In genomic region chr7:133859871-133860427, GRCh38 we compare ENCODE assay signal across 18 cellular contexts.
"Had no signal": no experiment of that assay in that cellular context is flagged by ENCODE, and none has a peak within 500 bp of the region (broad histone marks: within the 10 kb centered on the region; RNA-seq: fewer than 3 reads in every experiment).

No MANE protein-coding gene starts in this region.

- ATAC-seq: effector memory CD8-positive, alpha-beta T cell; left colon; naive thymus-derived CD4-positive, alpha-beta T cell; right cardiac atrium; stimulated activated effector memory CD8-positive, alpha-beta T cell treated with anti-CD3 and anti-CD28 coated beads, Interleukin-12 subunit alpha, Interleukin-12 subunit beta, amount 100 ng/mL, for 72 hours; stimulated activated naive CD8-positive, alpha-beta T cell treated with anti-CD3 and anti-CD28 coated beads, Interleukin-15, Interleukin-2, amounts not matched to agents 100 U/mL and 50 U/mL, for 24 hours had no signal

- H3K27me3 ChIP-seq: hepatocyte, neutrophil, suprapubic skin, thyroid gland had no signal

- H3K36me3 Mint-ChIP-seq: stimulated activated effector memory CD8-positive, alpha-beta T cell treated with anti-CD3 and anti-CD28 coated beads, Interleukin-12 subunit alpha, Interleukin-12 subunit beta, amount 100 ng/mL, for 72 hours; type B pancreatic cell had no signal

- FAIRE-seq: urothelium cell line had no signal

- H3K27ac ChIP-seq: hepatocyte, neutrophil, suprapubic skin, thyroid gland had no signal

- H3K36me3 ChIP-seq: neutrophil, suprapubic skin, thyroid gland had no signal

- H3K9me3 ChIP-seq: neutrophil, suprapubic skin, thyroid gland had no signal

- H3K4me1 ChIP-seq: suprapubic skin had no signal

- H3K4me1 Mint-ChIP-seq: stimulated activated effector memory CD8-positive, alpha-beta T cell treated with anti-CD3 and anti-CD28 coated beads, Interleukin-12 subunit alpha, Interleukin-12 subunit beta, amount 100 ng/mL, for 72 hours had no signal

- H3K27me3 Mint-ChIP-seq: effector memory CD8-positive, alpha-beta T cell; naive thymus-derived CD4-positive, alpha-beta T cell; progenitor cell of endocrine pancreas; type B pancreatic cell had no signal

- DNase-seq: cortex of kidney; effector memory CD8-positive, alpha-beta T cell; foreskin melanocyte; left colon; naive thymus-derived CD4-positive, alpha-beta T cell; nephron progenitor cell; right cardiac atrium; stimulated activated CD4-positive, alpha-beta T cell treated with anti-CD3 and anti-CD28 coated beads, Interleukin-4, amount 100 ng/mL, for 1 hour; stimulated activated CD8-positive, alpha-beta memory T cell treated with anti-CD3 and anti-CD28 coated beads, Interleukin-4, amount 100 ng/mL, for 48 hours; stimulated activated naive CD8-positive, alpha-beta T cell treated with anti-CD3 and anti-CD28 coated beads, Interleukin-15, Interleukin-2, amounts not matched to agents 100 U/mL and 50 U/mL, for 24 hours; thyroid gland had no signal

- H3K4me3 ChIP-seq: hepatocyte, suprapubic skin, thyroid gland had no signal

- H3K4me3 Mint-ChIP-seq: effector memory CD8-positive, alpha-beta T cell; naive thymus-derived CD4-positive, alpha-beta T cell; nephron progenitor cell; stimulated activated effector memory CD8-positive, alpha-beta T cell treated with anti-CD3 and anti-CD28 coated beads, Interleukin-12 subunit alpha, Interleukin-12 subunit beta, amount 100 ng/mL, for 72 hours; type B pancreatic cell had no signal

- H3K27ac Mint-ChIP-seq: effector memory CD8-positive, alpha-beta T cell; nephron progenitor cell; progenitor cell of endocrine pancreas; stimulated activated effector memory CD8-positive, alpha-beta T cell treated with anti-CD3 and anti-CD28 coated beads, Interleukin-12 subunit alpha, Interleukin-12 subunit beta, amount 100 ng/mL, for 72 hours; type B pancreatic cell had no signal

- H3K9me3 Mint-ChIP-seq: effector memory CD8-positive, alpha-beta T cell; nephron progenitor cell; stimulated activated effector memory CD8-positive, alpha-beta T cell treated with anti-CD3 and anti-CD28 coated beads, Interleukin-12 subunit alpha, Interleukin-12 subunit beta, amount 100 ng/mL, for 72 hours; type B pancreatic cell had no signal
